In the genomic region with DNA sequence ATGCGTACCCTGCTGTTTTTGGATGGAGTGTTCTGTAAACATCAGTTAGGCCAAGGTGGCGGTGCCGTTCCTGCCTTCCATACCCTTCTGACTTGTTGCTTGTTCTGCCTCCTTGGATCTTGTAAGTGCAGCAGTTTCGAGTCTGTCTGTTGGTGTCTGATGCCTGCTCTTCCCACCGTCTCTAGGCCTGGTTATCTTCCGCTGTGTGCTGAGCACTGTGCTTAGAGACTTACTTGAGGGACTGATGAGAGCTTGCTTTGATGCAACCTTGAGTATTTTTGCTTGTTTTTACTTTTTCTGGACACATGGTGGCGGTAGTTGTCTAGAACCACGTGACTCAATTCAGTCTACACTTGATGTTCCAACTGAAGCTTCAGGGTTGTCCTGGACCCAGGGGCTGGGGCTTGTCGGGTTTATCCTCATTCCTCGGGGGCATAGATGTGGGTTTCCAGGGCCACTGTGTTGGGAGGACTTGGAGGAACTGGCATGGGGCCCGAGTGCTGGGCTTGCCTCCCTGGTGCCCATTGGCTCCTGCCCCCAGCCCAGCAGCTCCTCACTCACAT, we compare ENCODE assay signal across 2 cellular contexts.
TF ChIP-seq lines count a peak whose summit lies in the region.

No MANE protein-coding gene starts in this region.

TF ChIP-seq in HCT116, 20 proteins besides CTCF, POLR2A, EP300 and RAD21 (continued from another document):
- TF ChIP-seq, protein P1, sequence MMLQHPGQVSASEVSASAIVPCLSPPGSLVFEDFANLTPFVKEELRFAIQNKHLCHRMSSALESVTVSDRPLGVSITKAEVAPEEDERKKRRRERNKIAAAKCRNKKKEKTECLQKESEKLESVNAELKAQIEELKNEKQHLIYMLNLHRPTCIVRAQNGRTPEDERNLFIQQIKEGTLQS (IDR thresholded peaks at IDR 0.05): no peak
- TF ChIP-seq, protein P2, sequence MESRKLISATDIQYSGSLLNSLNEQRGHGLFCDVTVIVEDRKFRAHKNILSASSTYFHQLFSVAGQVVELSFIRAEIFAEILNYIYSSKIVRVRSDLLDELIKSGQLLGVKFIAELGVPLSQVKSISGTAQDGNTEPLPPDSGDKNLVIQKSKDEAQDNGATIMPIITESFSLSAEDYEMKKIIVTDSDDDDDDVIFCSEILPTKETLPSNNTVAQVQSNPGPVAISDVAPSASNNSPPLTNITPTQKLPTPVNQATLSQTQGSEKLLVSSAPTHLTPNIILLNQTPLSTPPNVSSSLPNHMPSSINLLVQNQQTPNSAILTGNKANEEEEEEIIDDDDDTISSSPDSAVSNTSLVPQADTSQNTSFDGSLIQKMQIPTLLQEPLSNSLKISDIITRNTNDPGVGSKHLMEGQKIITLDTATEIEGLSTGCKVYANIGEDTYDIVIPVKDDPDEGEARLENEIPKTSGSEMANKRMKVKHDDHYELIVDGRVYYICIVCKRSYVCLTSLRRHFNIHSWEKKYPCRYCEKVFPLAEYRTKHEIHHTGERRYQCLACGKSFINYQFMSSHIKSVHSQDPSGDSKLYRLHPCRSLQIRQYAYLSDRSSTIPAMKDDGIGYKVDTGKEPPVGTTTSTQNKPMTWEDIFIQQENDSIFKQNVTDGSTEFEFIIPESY (IDR thresholded peaks at IDR 0.05; ENCODE audit: extremely low read depth, insufficient replicate concordance, low read length): no peak
- no peak for TF ChIP-seq ELF1 (IDR thresholded peaks at IDR 0.05; ENCODE audit: borderline replicate concordance, low read depth)
- TF ChIP-seq YY1 (IDR thresholded peaks at IDR 0.05; ENCODE audit: extremely low read depth, insufficient replicate concordance, low read depth, low read length): no peak
- no peak for TF ChIP-seq SP1 (IDR thresholded peaks at IDR 0.05; ENCODE audit: low read depth)
- TF ChIP-seq EZH2 (IDR thresholded peaks at IDR 0.05): no peak
- TF ChIP-seq SIN3A (IDR thresholded peaks at IDR 0.05; ENCODE audit: low read depth): no peak
- TF ChIP-seq EZH2phosphoT487 (IDR thresholded peaks at IDR 0.05; ENCODE audit: borderline replicate concordance): no peak
- no peak for TF ChIP-seq JUND (IDR thresholded peaks at IDR 0.05)
- TF ChIP-seq FOSL1 (IDR thresholded peaks at IDR 0.05; ENCODE audit: low read depth): no peak
- TF ChIP-seq, protein P3, sequence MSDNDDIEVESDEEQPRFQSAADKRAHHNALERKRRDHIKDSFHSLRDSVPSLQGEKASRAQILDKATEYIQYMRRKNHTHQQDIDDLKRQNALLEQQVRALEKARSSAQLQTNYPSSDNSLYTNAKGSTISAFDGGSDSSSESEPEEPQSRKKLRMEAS (IDR thresholded peaks at IDR 0.05): no peak
- no peak for TF ChIP-seq ZFX (IDR thresholded peaks at IDR 0.05)
- no peak for TF ChIP-seq TCF7L2 (IDR thresholded peaks at IDR 0.05; ENCODE audit: borderline replicate concordance, extremely low read depth, insufficient read depth, insufficient read length)
- TF ChIP-seq CBX3 (IDR thresholded peaks at IDR 0.05; ENCODE audit: low read depth): no peak
- TF ChIP-seq POLR2AphosphoS5 (IDR thresholded peaks at IDR 0.05; ENCODE audit: low read depth, low read length): no peak

TF ChIP-seq in liver, 16 proteins besides CTCF, POLR2A, EP300 and RAD21 (continued from another document):
- TF ChIP-seq, protein P4, sequence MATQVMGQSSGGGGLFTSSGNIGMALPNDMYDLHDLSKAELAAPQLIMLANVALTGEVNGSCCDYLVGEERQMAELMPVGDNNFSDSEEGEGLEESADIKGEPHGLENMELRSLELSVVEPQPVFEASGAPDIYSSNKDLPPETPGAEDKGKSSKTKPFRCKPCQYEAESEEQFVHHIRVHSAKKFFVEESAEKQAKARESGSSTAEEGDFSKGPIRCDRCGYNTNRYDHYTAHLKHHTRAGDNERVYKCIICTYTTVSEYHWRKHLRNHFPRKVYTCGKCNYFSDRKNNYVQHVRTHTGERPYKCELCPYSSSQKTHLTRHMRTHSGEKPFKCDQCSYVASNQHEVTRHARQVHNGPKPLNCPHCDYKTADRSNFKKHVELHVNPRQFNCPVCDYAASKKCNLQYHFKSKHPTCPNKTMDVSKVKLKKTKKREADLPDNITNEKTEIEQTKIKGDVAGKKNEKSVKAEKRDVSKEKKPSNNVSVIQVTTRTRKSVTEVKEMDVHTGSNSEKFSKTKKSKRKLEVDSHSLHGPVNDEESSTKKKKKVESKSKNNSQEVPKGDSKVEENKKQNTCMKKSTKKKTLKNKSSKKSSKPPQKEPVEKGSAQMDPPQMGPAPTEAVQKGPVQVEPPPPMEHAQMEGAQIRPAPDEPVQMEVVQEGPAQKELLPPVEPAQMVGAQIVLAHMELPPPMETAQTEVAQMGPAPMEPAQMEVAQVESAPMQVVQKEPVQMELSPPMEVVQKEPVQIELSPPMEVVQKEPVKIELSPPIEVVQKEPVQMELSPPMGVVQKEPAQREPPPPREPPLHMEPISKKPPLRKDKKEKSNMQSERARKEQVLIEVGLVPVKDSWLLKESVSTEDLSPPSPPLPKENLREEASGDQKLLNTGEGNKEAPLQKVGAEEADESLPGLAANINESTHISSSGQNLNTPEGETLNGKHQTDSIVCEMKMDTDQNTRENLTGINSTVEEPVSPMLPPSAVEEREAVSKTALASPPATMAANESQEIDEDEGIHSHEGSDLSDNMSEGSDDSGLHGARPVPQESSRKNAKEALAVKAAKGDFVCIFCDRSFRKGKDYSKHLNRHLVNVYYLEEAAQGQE (IDR thresholded peaks at IDR 0.05): no peak
- no peak for TF ChIP-seq SP1 (IDR thresholded peaks at IDR 0.05)
- no peak for TF ChIP-seq YY1 (IDR thresholded peaks at IDR 0.05)
- no peak for TF ChIP-seq FOXA2 (IDR thresholded peaks at IDR 0.05)
- TF ChIP-seq EGR1 (IDR thresholded peaks at IDR 0.05; ENCODE audit: low read depth in 2 of 2): no peak
- TF ChIP-seq FOXA1 (IDR thresholded peaks at IDR 0.05): no peak
- TF ChIP-seq TAF1 (conservative IDR thresholded peaks at IDR 0.05): no peak
- TF ChIP-seq NR2F2 (IDR thresholded peaks at IDR 0.05): no peak
- no peak for TF ChIP-seq RXRA (IDR thresholded peaks at IDR 0.05)
